8 cellular contexts compared by ENCODE assay signal in the genomic region with DNA sequence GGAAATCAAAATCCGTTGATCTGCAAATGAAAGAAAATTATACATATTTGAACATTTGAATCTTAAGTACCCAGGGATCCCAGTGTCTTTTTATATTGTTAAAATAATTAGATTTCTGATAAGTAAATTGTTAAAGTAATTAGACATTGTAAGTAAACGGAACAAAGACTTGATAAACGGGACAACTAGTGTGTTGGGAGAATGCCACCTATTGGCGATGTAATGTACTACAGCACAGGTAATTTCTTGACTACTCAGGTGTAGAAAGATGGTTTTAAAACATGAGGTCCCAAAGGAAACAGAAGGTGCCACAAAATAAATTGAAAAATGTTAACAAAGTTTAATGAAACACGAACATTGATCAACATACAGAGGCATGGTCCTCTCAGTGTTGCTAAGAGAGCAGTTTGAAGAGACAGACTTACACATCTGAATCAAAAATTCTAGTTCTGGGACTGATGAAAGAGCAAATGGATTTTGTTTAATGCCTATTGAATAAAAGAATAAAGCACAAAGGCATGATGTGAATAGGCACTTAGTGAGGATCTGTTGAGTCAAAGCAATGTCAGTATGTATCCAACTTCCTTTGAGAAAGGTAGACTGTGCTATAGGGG.
DNase-seq lines count a peak whose midpoint lies in the region; ATAC-seq, FAIRE-seq and TF ChIP-seq lines count a peak whose summit lies in the region.

No MANE protein-coding gene starts in this region.

- DNase-seq in SIG-M5 treated with dmso at 0.1 percent for 504 hours (lab: John Stamatoyannopoulos, UW; ENCODE audit: unreplicated experiment) = peak; percentile 34
- no peak for DNase-seq in SIG-M5 (lab: John Stamatoyannopoulos, UW)
- no peak for DNase-seq in H54 (ENCODE audit: insufficient read length, low spot score)
- DNase-seq in NCI-H2227 treated with DMSO at 0.1 percent for 48 hours (lab: John Stamatoyannopoulos, UW) = peak; percentile 48
- DNase-seq in breast epithelium (ENCODE audit: low spot score in 2 of 2) = no peak
- no peak for DNase-seq in lower lobe of right lung
- DNase-seq in HCEC 1CT = no peak
- no peak for DNase-seq in NK-92 treated with Interleukin-12 subunit alpha and Interleukin-12 subunit beta, amount 100 ng/mL, for 24 hours (lab: John Stamatoyannopoulos, UW)

- H3K9me3 ChIP-seq in breast epithelium = no peaks in the 10 kb centered on the region
- no peaks in the 10 kb centered on the region for H3K9me3 ChIP-seq in lower lobe of right lung

- H3K27me3 ChIP-seq in breast epithelium (no peaks in the 10 kb centered on the region), lower lobe of right lung (ENCODE audit: low read depth) (no peaks in the 10 kb centered on the region)

- peak; percentile 23 for FAIRE-seq in H54 (lab: Jason Lieb, UNC)

- H3K4me1 ChIP-seq in breast epithelium (no peaks in the 10 kb centered on the region), lower lobe of right lung (no peaks in the 10 kb centered on the region)

- no peaks in the 10 kb centered on the region for H3K36me3 ChIP-seq in breast epithelium
- no peaks in the 10 kb centered on the region for H3K36me3 ChIP-seq in lower lobe of right lung

- H3K27ac ChIP-seq in breast epithelium = no peak overlapping the region
- no peak overlapping the region for H3K27ac ChIP-seq in lower lobe of right lung

- no peak for TF ChIP-seq POLR2A in H54 (IDR thresholded peaks at IDR 0.05; ENCODE audit: low read depth, low read length)
- no peak for TF ChIP-seq POLR2A in breast epithelium (IDR thresholded peaks at IDR 0.05)

- TF ChIP-seq CTCF in breast epithelium (IDR thresholded peaks at IDR 0.05) (peak; percentile 51 to 78 (median 68)), lower lobe of right lung (IDR thresholded peaks at IDR 0.05) (peak; percentile 79)

- intact Hi-C loops in breast epithelium (cut with DNase I; ENCODE audit: low total_unique reads) (loop anchor here (5.0 kb wide), 1 partner anchor 156 kb away; no protein-coding TSS in a partner anchor), lower lobe of right lung (cut with DNase I) (no loop called here)

- no peak overlapping the region for H3K4me3 ChIP-seq in breast epithelium
- H3K4me3 ChIP-seq in lower lobe of right lung = no peak overlapping the region

- peak in 1 of 2 donors; percentile 62 for ATAC-seq in lower lobe of right lung

Comparison
In these comparisons a context has a peak if more than half of its experiments do, and no peak if none do; other contexts are left out.
1. DNase-seq: peak in SIG-M5 treated with dmso at 0.1 percent for 504 hours (single experiment) and NCI-H2227 treated with DMSO at 0.1 percent for 48 hours (single experiment); none in SIG-M5 (single experiment), H54 (single experiment), breast epithelium (0 of 2), lower lobe of right lung (single experiment), HCEC 1CT (single experiment) and NK-92 treated with Interleukin-12 subunit alpha and Interleukin-12 subunit beta, amount 100 ng/mL, for 24 hours (single experiment).